In the genomic region with DNA sequence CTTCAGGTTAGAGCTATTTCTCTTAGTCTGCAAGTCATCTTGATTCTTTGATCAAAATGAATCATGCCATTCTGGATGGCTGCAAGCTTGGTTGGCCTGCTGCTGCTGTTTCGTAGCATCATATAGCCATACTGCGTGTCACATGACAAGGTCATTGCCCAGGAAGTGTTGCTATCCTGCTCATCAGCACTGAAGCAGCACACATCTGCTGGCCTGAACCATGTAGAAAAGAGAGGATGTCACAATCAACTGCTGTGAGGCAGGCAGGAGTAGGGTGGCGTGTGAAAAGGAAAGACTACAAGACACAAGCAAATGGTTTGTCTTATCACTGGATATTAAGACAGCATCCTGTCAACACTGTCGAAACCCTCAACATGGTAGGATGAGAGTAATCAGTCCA, we compare ENCODE assay signal across 25 cellular contexts.
DNase-seq lines count a peak whose midpoint lies in the region; ATAC-seq and TF ChIP-seq lines count a peak whose summit lies in the region.
"Had no signal": no experiment of that assay in that cellular context is flagged by ENCODE, and none has a peak within 500 bp of the region (broad histone marks: within the 10 kb centered on the region; RNA-seq: fewer than 3 reads in every experiment).

No MANE protein-coding gene starts in this region.

- ATAC-seq in Right ventricle myocardium superior (ENCODE audit: poor library complexity) (no peak), left cardiac atrium (no peak), aorta (ENCODE audit: low FRiP score) (no peak), GM18873 (IDR thresholded peaks at IDR 0.05; ENCODE audit: low FRiP score, unreplicated experiment) (no peak)
- ATAC-seq: HCT116 had no signal

- no peaks in the 10 kb centered on the region for H3K4me1 ChIP-seq in aorta (ENCODE audit: control insufficient read depth in 1 of 2, insufficient read depth in 2 of 2, low read length in 2 of 2)
- no peaks in the 10 kb centered on the region for H3K4me1 ChIP-seq in spleen
- H3K4me1 ChIP-seq: Peyer's patch had no signal

- no peaks in the 10 kb centered on the region for H3K36me3 ChIP-seq in aorta (ENCODE audit: control insufficient read depth in 1 of 2, insufficient read depth in 2 of 2, low read length in 1 of 2)
- H3K36me3 ChIP-seq in spleen: no peaks in the 10 kb centered on the region
- H3K36me3 ChIP-seq: Peyer's patch had no signal

- no peak overlapping the region for H3K4me3 Mint-ChIP-seq in activated T-helper 2 cell treated with anti-CD3 and anti-CD28 coated beads, Interferon-gamma antibody, Interleukin-2, Interleukin-4, amounts not matched to agents 10 μg/mL and 5 μg/mL and 100 μg/mL, durations not matched to agents 14 hours and 24 hours and 36 hours (ENCODE audit: low read depth)
- H3K4me3 Mint-ChIP-seq: CD4-positive, CD25-positive, alpha-beta regulatory T cell had no signal

- H3K27me3 ChIP-seq in aorta (ENCODE audit: control insufficient read depth in 1 of 2, insufficient read depth in 2 of 2, low read length in 1 of 2) (no peaks in the 10 kb centered on the region), spleen (replicated peaks in 1 of 7) (no peaks in the 10 kb centered on the region)
- H3K27me3 ChIP-seq: Peyer's patch had no signal

- DNase-seq in Right ventricle myocardium superior: peak; percentile 13
- DNase-seq in left cardiac atrium: no peak
- no peak for DNase-seq in activated T-helper 2 cell treated with anti-CD3 and anti-CD28 coated beads, Interferon-gamma antibody, Interleukin-2, Interleukin-4, amounts not matched to agents 10 μg/mL and 5 μg/mL and 100 μg/mL, durations not matched to agents 14 hours and 24 hours and 36 hours (ENCODE audit: low spot score)
- peak; percentile 2 for DNase-seq in fibroblast of gingiva (ENCODE audit: low read depth)
- no peak for DNase-seq in GM20000 (ENCODE audit: low spot score)
- no peak for DNase-seq in aorta
- no peak for DNase-seq in spleen
- DNase-seq: CD4-positive, CD25-positive, alpha-beta regulatory T cell; DMS153; GM23248; KG1; NCI-H1048; NCI-H1417; NCI-H1694; NCI-H2029 treated with DMSO at 0.1 percent for 48 hours; NCI-H2227 treated with DMSO at 0.1 percent for 48 hours; NCI-H526 treated with DMSO at 0.1 percent for 48 hours; OCI-M1; Peyer's patch; SIG-M5; SK-N-SH; SW 1271 had no signal

- no peak for TF ChIP-seq POLR2A in spleen (IDR thresholded peaks at IDR 0.05)

- peaks cover 23% of the 10 kb centered on the region for H3K9me3 Mint-ChIP-seq in activated T-helper 2 cell treated with anti-CD3 and anti-CD28 coated beads, Interferon-gamma antibody, Interleukin-2, Interleukin-4, amounts not matched to agents 10 μg/mL and 5 μg/mL and 100 μg/mL, durations not matched to agents 14 hours and 24 hours and 36 hours

- peaks cover 19% of the 10 kb centered on the region for H3K4me1 Mint-ChIP-seq in activated T-helper 2 cell treated with anti-CD3 and anti-CD28 coated beads, Interferon-gamma antibody, Interleukin-2, Interleukin-4, amounts not matched to agents 10 μg/mL and 5 μg/mL and 100 μg/mL, durations not matched to agents 14 hours and 24 hours and 36 hours (ENCODE audit: low read depth)

- H3K27me3 Mint-ChIP-seq in activated T-helper 2 cell treated with anti-CD3 and anti-CD28 coated beads, Interferon-gamma antibody, Interleukin-2, Interleukin-4, amounts not matched to agents 10 μg/mL and 5 μg/mL and 100 μg/mL, durations not matched to agents 14 hours and 24 hours and 36 hours (ENCODE audit: low read depth): no peaks in the 10 kb centered on the region
- H3K27me3 Mint-ChIP-seq: CD4-positive, CD25-positive, alpha-beta regulatory T cell had no signal

- WGBS in aorta, 2 donors: 82 to 86% methylated on average over 4 of the region's 4 CpGs
- WGBS in spleen, 5 donors: 60 to 87% (median 78%) methylated on average over 4 of the region's 4 CpGs

- intact Hi-C loops in Right ventricle myocardium superior (cut with DNase I) (no loop called here), left cardiac atrium (cut with DNase I) (no loop called here), aorta (cut with DNase I) (no loop called here), spleen (cut with DNase I; ENCODE audit: low total_unique reads) (no loop called here)
- intact Hi-C loops in activated T-helper 2 cell treated with anti-CD3 and anti-CD28 coated beads, Interferon-gamma antibody, Interleukin-2, Interleukin-4, amounts not matched to agents 10 μg/mL and 5 μg/mL and 100 μg/mL, durations not matched to agents 14 hours and 24 hours and 36 hours (cut with micrococcal nuclease): loop anchor here (5.0 to 10.0 kb wide), 2 partner anchors 124 to 1027 kb away; no protein-coding TSS in a partner anchor

- peak overlapping the region; percentile 24 for H3K27ac Mint-ChIP-seq in activated T-helper 2 cell treated with anti-CD3 and anti-CD28 coated beads, Interferon-gamma antibody, Interleukin-2, Interleukin-4, amounts not matched to agents 10 μg/mL and 5 μg/mL and 100 μg/mL, durations not matched to agents 14 hours and 24 hours and 36 hours
- H3K27ac Mint-ChIP-seq: CD4-positive, CD25-positive, alpha-beta regulatory T cell had no signal

- H3K9me3 ChIP-seq in aorta (ENCODE audit: control insufficient read depth, low read length): peaks cover 2% of the 10 kb centered on the region
- peaks cover 0 to 3% (median 0%) of the 10 kb centered on the region in 8 donors for H3K9me3 ChIP-seq in spleen
- H3K9me3 ChIP-seq: BLaER1, Peyer's patch, SK-N-SH had no signal

- H3K36me3 Mint-ChIP-seq in activated T-helper 2 cell treated with anti-CD3 and anti-CD28 coated beads, Interferon-gamma antibody, Interleukin-2, Interleukin-4, amounts not matched to agents 10 μg/mL and 5 μg/mL and 100 μg/mL, durations not matched to agents 14 hours and 24 hours and 36 hours (ENCODE audit: low read depth): peaks cover 4% of the 10 kb centered on the region
- H3K36me3 Mint-ChIP-seq: CD4-positive, CD25-positive, alpha-beta regulatory T cell had no signal

- TF ChIP-seq CTCF in GM20000 (IDR thresholded peaks at IDR 0.05; ENCODE audit: extremely low read depth, missing control alignments) (no peak), spleen (IDR thresholded peaks at IDR 0.05 in 8 of 11, conservative IDR thresholded peaks at IDR 0.05 in 3 of 11) (no peak)

- no peak overlapping the region for H3K4me3 ChIP-seq in aorta (ENCODE audit: low read length in 2 of 2)
- no peak overlapping the region for H3K4me3 ChIP-seq in spleen
- H3K4me3 ChIP-seq: BLaER1, GM23248, Peyer's patch had no signal

- H3K27ac ChIP-seq in aorta (ENCODE audit: low read depth in 1 of 2, low read length in 2 of 2) (no peak overlapping the region), spleen (no peak overlapping the region)
- H3K27ac ChIP-seq: BLaER1, GM23248, Peyer's patch had no signal

Comparison
In these comparisons a context has a peak if more than half of its experiments do, and no peak if none do; other contexts are left out.
1. DNase-seq: peak in Right ventricle myocardium superior (single experiment) and fibroblast of gingiva (single experiment); none in left cardiac atrium (single experiment), activated T-helper 2 cell treated with anti-CD3 and anti-CD28 coated beads, Interferon-gamma antibody, Interleukin-2, Interleukin-4, amounts not matched to agents 10 μg/mL and 5 μg/mL and 100 μg/mL, durations not matched to agents 14 hours and 24 hours and 36 hours (single experiment), GM20000 (single experiment), aorta (0 of 2) and spleen (single experiment).